ENCODE assay signal across 12 cellular contexts in the genomic region with DNA sequence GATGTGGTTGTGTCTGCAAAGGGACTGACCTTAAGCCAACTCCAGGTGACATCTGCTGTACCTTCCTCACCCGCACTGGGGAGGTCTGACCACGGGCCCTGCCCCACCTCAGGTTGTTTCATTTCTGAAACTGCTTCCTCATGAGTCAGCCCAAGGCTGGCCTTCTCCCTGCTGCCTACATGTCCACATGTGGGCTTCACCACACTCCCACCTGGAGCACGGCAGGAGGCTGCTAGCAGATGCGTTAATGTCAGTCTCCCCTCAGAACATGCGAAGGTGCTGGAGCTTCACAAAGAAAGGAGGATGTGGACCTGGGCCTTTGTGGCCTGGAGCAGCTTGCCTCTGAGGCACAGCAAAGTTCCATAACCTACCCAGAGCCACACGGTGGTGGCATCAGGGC.
DNase-seq lines count a peak whose midpoint lies in the region; ATAC-seq and TF ChIP-seq lines count a peak whose summit lies in the region.
"Had no signal": no experiment of that assay in that cellular context is flagged by ENCODE, and none has a peak within 500 bp of the region (broad histone marks: within the 10 kb centered on the region; RNA-seq: fewer than 3 reads in every experiment).

No MANE protein-coding gene starts in this region.

- H3K9me3 Mint-ChIP-seq in T-helper 1 cell treated with Interleukin-12 subunit alpha and Interleukin-12 subunit beta and Interleukin-4 antibody, amounts not matched to agents 30 μg/mL and 1 μg/mL, for 36 hours = no peaks in the 10 kb centered on the region
- no peaks in the 10 kb centered on the region for H3K9me3 Mint-ChIP-seq in natural killer cell treated with Interleukin-12 subunit alpha and Interleukin-12 subunit beta and Interleukin-15 and Interleukin-18, amount 100 ng/mL, for 72 hours

- peak overlapping the region; percentile 70 for H3K27ac Mint-ChIP-seq in T-helper 1 cell treated with Interleukin-12 subunit alpha and Interleukin-12 subunit beta and Interleukin-4 antibody, amounts not matched to agents 30 μg/mL and 1 μg/mL, for 36 hours
- H3K27ac Mint-ChIP-seq in natural killer cell treated with Interleukin-12 subunit alpha and Interleukin-12 subunit beta and Interleukin-15 and Interleukin-18, amount 100 ng/mL, for 72 hours = no peak overlapping the region
- H3K27ac Mint-ChIP-seq: nephron had no signal

- peaks cover 3% of the 10 kb centered on the region for H3K27me3 Mint-ChIP-seq in T-helper 1 cell treated with Interleukin-12 subunit alpha and Interleukin-12 subunit beta and Interleukin-4 antibody, amounts not matched to agents 30 μg/mL and 1 μg/mL, for 36 hours (ENCODE audit: low read depth)
- H3K27me3 Mint-ChIP-seq in natural killer cell treated with Interleukin-12 subunit alpha and Interleukin-12 subunit beta and Interleukin-15 and Interleukin-18, amount 100 ng/mL, for 72 hours = peaks cover 27 to 32% of the 10 kb centered on the region in 2 donors
- H3K27me3 Mint-ChIP-seq: CD4-positive, alpha-beta memory T cell had no signal

- peaks cover 54% of the 10 kb centered on the region for H3K4me1 Mint-ChIP-seq in T-helper 1 cell treated with Interleukin-12 subunit alpha and Interleukin-12 subunit beta and Interleukin-4 antibody, amounts not matched to agents 30 μg/mL and 1 μg/mL, for 36 hours (ENCODE audit: low read depth)
- H3K4me1 Mint-ChIP-seq in natural killer cell treated with Interleukin-12 subunit alpha and Interleukin-12 subunit beta and Interleukin-15 and Interleukin-18, amount 100 ng/mL, for 72 hours (ENCODE audit: low read depth in 2 of 2) = peaks cover 36% of the 10 kb centered on the region in 2 donors

- no peak for TF ChIP-seq CTCF in GM06990 (IDR thresholded peaks at IDR 0.05; ENCODE audit: insufficient read depth, low read length, poor library complexity, severe bottlenecking)

- no peaks in the 10 kb centered on the region for H3K27me3 ChIP-seq in GM06990 (replicated peaks; ENCODE audit: control insufficient read depth, insufficient read depth, low read length)
- H3K27me3 ChIP-seq: right lobe of liver had no signal

- ATAC-seq in natural killer cell treated with Interleukin-12 subunit alpha and Interleukin-12 subunit beta and Interleukin-15 and Interleukin-18, amount 100 ng/mL, for 72 hours = no peak
- no peak for ATAC-seq in HG02763 (IDR thresholded peaks at IDR 0.05; ENCODE audit: unreplicated experiment)
- ATAC-seq: activated CD4-positive, CD25-positive, alpha-beta regulatory T cell treated with anti-CD3 and anti-CD28 coated beads, Interleukin-2, amount 50 U/mL, for 24 hours; right lobe of liver had no signal

- H3K4me3 Mint-ChIP-seq in T-helper 1 cell treated with Interleukin-12 subunit alpha and Interleukin-12 subunit beta and Interleukin-4 antibody, amounts not matched to agents 30 μg/mL and 1 μg/mL, for 36 hours = peak overlapping the region; percentile 9
- H3K4me3 Mint-ChIP-seq in natural killer cell treated with Interleukin-12 subunit alpha and Interleukin-12 subunit beta and Interleukin-15 and Interleukin-18, amount 100 ng/mL, for 72 hours = no peak overlapping the region
- H3K4me3 Mint-ChIP-seq: CD4-positive, alpha-beta memory T cell; nephron had no signal

- no peaks in the 10 kb centered on the region for H3K36me3 ChIP-seq in GM06990 (ENCODE audit: control insufficient read depth, insufficient read depth, low read length)
- H3K36me3 ChIP-seq: right lobe of liver had no signal

- H3K4me3 ChIP-seq in GM06990 (replicated peaks; ENCODE audit: low read depth, low read length) = no peak overlapping the region
- H3K4me3 ChIP-seq: right lobe of liver had no signal

- peaks cover 14% of the 10 kb centered on the region for H3K36me3 Mint-ChIP-seq in T-helper 1 cell treated with Interleukin-12 subunit alpha and Interleukin-12 subunit beta and Interleukin-4 antibody, amounts not matched to agents 30 μg/mL and 1 μg/mL, for 36 hours (ENCODE audit: low read depth)
- H3K36me3 Mint-ChIP-seq in natural killer cell treated with Interleukin-12 subunit alpha and Interleukin-12 subunit beta and Interleukin-15 and Interleukin-18, amount 100 ng/mL, for 72 hours = peaks cover 9% of the 10 kb centered on the region

- DNase-seq in GM06990 (ENCODE audit: extremely low read depth, insufficient read length) (peak; percentile 44), HK-2 (ENCODE audit: unreplicated experiment) (peak; percentile 33), glomerular visceral epithelial cell (ENCODE audit: extremely low spot score) (peak; percentile 76), 8988T (no peak)
- DNase-seq in natural killer cell treated with Interleukin-12 subunit alpha and Interleukin-12 subunit beta and Interleukin-15 and Interleukin-18, amount 100 ng/mL, for 72 hours (ENCODE audit: low spot score) = no peak
- DNase-seq: CD4-positive, alpha-beta memory T cell; right lobe of liver; stimulated activated naive CD4-positive, alpha-beta T cell had no signal

Comparison
In these comparisons a context has a peak if more than half of its experiments do, and no peak if none do; other contexts are left out.
1. DNase-seq: peak in GM06990 (single experiment), HK-2 (single experiment) and glomerular visceral epithelial cell (single experiment); none in natural killer cell treated with Interleukin-12 subunit alpha and Interleukin-12 subunit beta and Interleukin-15 and Interleukin-18, amount 100 ng/mL, for 72 hours (single experiment) and 8988T (single experiment).